In the genomic region with DNA sequence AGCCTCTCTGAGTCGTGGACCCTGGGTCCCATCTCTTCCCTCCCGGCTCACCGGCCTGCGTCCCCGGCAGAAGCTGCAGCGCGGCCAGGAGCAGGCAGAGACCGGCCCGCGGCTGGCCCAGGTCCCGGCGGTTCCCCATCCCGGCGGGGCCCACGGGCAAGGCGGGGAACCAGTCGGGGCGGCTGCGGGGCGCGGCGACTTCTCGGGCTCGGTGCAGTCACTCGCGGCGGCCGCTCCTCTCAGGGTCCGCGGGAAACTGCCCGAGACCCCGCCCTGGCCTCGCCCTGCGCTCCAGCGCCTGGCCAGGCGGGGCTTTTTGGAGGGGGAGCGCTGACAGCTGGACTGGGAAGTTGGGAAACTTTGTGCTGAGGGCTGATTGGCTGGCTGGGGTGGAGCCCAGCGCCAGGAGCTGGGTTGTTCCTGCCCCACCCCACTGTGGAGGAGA, we compare ENCODE assay signal across 10 cellular contexts. TPM values are rescaled to one million over a fixed set of nuclear protein-coding genes. Genes with fewer than 3 reads are reported as not detected.
A peak's percentile ranks its signal among the peaks of the same experiment; 100 is the strongest.
DNase-seq lines count a peak whose midpoint lies in the region; ATAC-seq, FAIRE-seq and TF ChIP-seq lines count a peak whose summit lies in the region.
"Had no signal": no experiment of that assay in that cellular context is flagged by ENCODE, and none has a peak within 500 bp of the region (broad histone marks: within the 10 kb centered on the region; RNA-seq: fewer than 3 reads in every experiment).

A gene (minus strand): TSS at position 258 of the 445 bp plus-strand sequence. CDS start 119 bp downstream, at position 139.

- no peak within 1 kb of the TSS for H3K4me3 ChIP-seq in endodermal cell (ENCODE audit: low read length)
- peak within 1 kb of the TSS; percentile 32 for H3K4me3 ChIP-seq in urinary bladder (ENCODE audit: low read depth, low read length)

- no peak for TF ChIP-seq POLR2A in GM12891 (IDR thresholded peaks at IDR 0.05; ENCODE audit: low read depth, low read length)

- no peak within 1 kb of the TSS for H3K27ac Mint-ChIP-seq in activated T-cell treated with anti-CD3 and anti-CD28 coated beads, Interleukin-2, amount 50 U/mL, for 72 hours
- H3K27ac Mint-ChIP-seq in endodermal cell (no peak within 1 kb of the TSS), mesothelial cell of epicardium (no peak within 1 kb of the TSS)
- H3K27ac Mint-ChIP-seq: activated CD8-positive, alpha-beta T cell treated with anti-CD3 and anti-CD28 coated beads for 36 hours had no signal

- no peak for FAIRE-seq in GM12891 (lab: Jason Lieb, UNC)

- H3K27ac ChIP-seq in endodermal cell (ENCODE audit: low read depth, low read length) (no peak within 1 kb of the TSS), urinary bladder (ENCODE audit: low read depth) (no peak within 1 kb of the TSS)

- H3K36me3 ChIP-seq in endodermal cell (ENCODE audit: control insufficient read depth, insufficient read depth, low read length) (no peaks in the 10 kb centered on the region), urinary bladder (ENCODE audit: insufficient read depth) (no peaks in the 10 kb centered on the region)

- no peak for ATAC-seq in activated T-cell treated with anti-CD3 and anti-CD28 coated beads, Interleukin-2, amount 50 U/mL, for 72 hours (replicated peaks in 1 of 2)
- ATAC-seq: activated CD8-positive, alpha-beta T cell treated with anti-CD3 and anti-CD28 coated beads for 36 hours had no signal

- H3K9ac ChIP-seq in endodermal cell (ENCODE audit: extremely low read depth, low read length, poor library complexity, severe bottlenecking): no peak within 1 kb of the TSS

- no peaks in the 10 kb centered on the region for H3K9me3 ChIP-seq in endodermal cell (ENCODE audit: control insufficient read depth, low read length)

- peaks cover 33% of the 10 kb centered on the region for H3K4me1 Mint-ChIP-seq in activated T-cell treated with anti-CD3 and anti-CD28 coated beads, Interleukin-2, amount 50 U/mL, for 72 hours (ENCODE audit: low read depth)
- H3K4me1 Mint-ChIP-seq in endodermal cell (peaks cover 7% of the 10 kb centered on the region), mesothelial cell of epicardium (peaks cover 19% of the 10 kb centered on the region)

- 2 to 7% methylated on average over 3 to 38 of the region's 38 CpGs for WGBS in endodermal cell (ENCODE audit: insufficient coverage in 1 of 2, insufficient read length in 1 of 2), 2 experiments
- under 1% methylated on average over 38 of the region's 38 CpGs for WGBS in urinary bladder

- TF ChIP-seq CTCF in endodermal cell (conservative IDR thresholded peaks at IDR 0.05): no peak
- TF ChIP-seq CTCF in mesothelial cell of epicardium (IDR thresholded peaks at IDR 0.05; ENCODE audit: unreplicated experiment): no peak

- no peak for DNase-seq in activated T-cell treated with anti-CD3 and anti-CD28 coated beads, Interleukin-2, amount 50 U/mL, for 72 hours
- DNase-seq in activated T-cell treated with anti-CD3 and anti-CD28 coated beads for 4 hours (no peak), endodermal cell (peak; percentile 69), mesothelial cell of epicardium (ENCODE audit: low spot score in 2 of 2, unreplicated experiment in 2 of 2) (no peak), SHP77 (lab: John Stamatoyannopoulos, UW) (no peak), GM12891 (ENCODE audit: insufficient read length, low spot score) (no peak), glomerular visceral epithelial cell (ENCODE audit: extremely low spot score) (no peak)
- DNase-seq: activated CD8-positive, alpha-beta T cell treated with anti-CD3 and anti-CD28 coated beads for 36 hours; AML-193 had no signal

- H3K36me3 Mint-ChIP-seq in activated T-cell treated with anti-CD3 and anti-CD28 coated beads, Interleukin-2, amount 50 U/mL, for 72 hours (ENCODE audit: insufficient read depth in 2 of 2): peaks cover 2 to 3% of the 10 kb centered on the region in 2 donors
- no peaks in the 10 kb centered on the region for H3K36me3 Mint-ChIP-seq in endodermal cell (ENCODE audit: low read depth)
- H3K36me3 Mint-ChIP-seq in mesothelial cell of epicardium: no peaks in the 10 kb centered on the region

- peak within 1 kb of the TSS; percentile 10 to 11 for H3K4me3 Mint-ChIP-seq in activated T-cell treated with anti-CD3 and anti-CD28 coated beads, Interleukin-2, amount 50 U/mL, for 72 hours
- H3K4me3 Mint-ChIP-seq in endodermal cell (peak within 1 kb of the TSS; percentile 33), mesothelial cell of epicardium (peak within 1 kb of the TSS; percentile 48)
- H3K4me3 Mint-ChIP-seq: activated CD8-positive, alpha-beta T cell treated with anti-CD3 and anti-CD28 coated beads for 36 hours had no signal

- H3K27me3 Mint-ChIP-seq in activated T-cell treated with anti-CD3 and anti-CD28 coated beads, Interleukin-2, amount 50 U/mL, for 72 hours (ENCODE audit: low read depth): peaks cover 64% of the 10 kb centered on the region
- H3K27me3 Mint-ChIP-seq in endodermal cell (ENCODE audit: insufficient read depth): peaks cover 63% of the 10 kb centered on the region
- H3K27me3 Mint-ChIP-seq in mesothelial cell of epicardium (ENCODE audit: low read depth): peaks cover 79% of the 10 kb centered on the region

- no peaks in the 10 kb centered on the region for H3K4me1 ChIP-seq in endodermal cell (ENCODE audit: control insufficient read depth, insufficient read depth, low read length)
- H3K4me1 ChIP-seq in urinary bladder (ENCODE audit: insufficient read depth): no peaks in the 10 kb centered on the region

- H3K9me3 Mint-ChIP-seq in activated T-cell treated with anti-CD3 and anti-CD28 coated beads, Interleukin-2, amount 50 U/mL, for 72 hours: no peaks in the 10 kb centered on the region
- no peaks in the 10 kb centered on the region for H3K9me3 Mint-ChIP-seq in endodermal cell
- H3K9me3 Mint-ChIP-seq in mesothelial cell of epicardium: no peaks in the 10 kb centered on the region
- H3K9me3 Mint-ChIP-seq: activated CD8-positive, alpha-beta T cell treated with anti-CD3 and anti-CD28 coated beads for 36 hours had no signal

- H3K27me3 ChIP-seq in endodermal cell (ENCODE audit: control insufficient read depth, insufficient read depth, low read length, poor library complexity, severe bottlenecking): peaks cover 60% of the 10 kb centered on the region

TF ChIP-seq in GM12891, 5 proteins besides CTCF, POLR2A, EP300 and RAD21:
- TF ChIP-seq TAF1 (IDR thresholded peaks at IDR 0.05; ENCODE audit: low read depth, low read length) (no peak), PAX5 (IDR thresholded peaks at IDR 0.05; ENCODE audit: insufficient read depth, low read length, severe bottlenecking) (no peak), POU2F2 (IDR thresholded peaks at IDR 0.05; ENCODE audit: low read depth, low read length) (no peak), SPI1 (IDR thresholded peaks at IDR 0.05; ENCODE audit: low read depth, low read length) (no peak), POLR2AphosphoS5 (IDR thresholded peaks at IDR 0.05; ENCODE audit: low read depth, low read length) (no peak)

RNA-seq across cellular contexts. Expression of the gene that starts here (rescaled TPM):
- total RNA-seq in activated T-cell treated with anti-CD3 and anti-CD28 coated beads, Interleukin-2, amount 50 U/mL, for 72 hours: 1 to 10 TPM; 1.1 to 5.0 TPM
- total RNA-seq in endodermal cell (under 1 TPM in 1 of 2 donors, not detected in 1; 0.04 TPM), mesothelial cell of epicardium (3.3 to 4.4 TPM (median 4.0 TPM) in 3 replicates), urinary bladder (19.6 TPM)
- 2.1 TPM for polyA plus RNA-seq in endodermal cell (2013, experiment 1 of 2)
- 2.4 TPM for polyA plus RNA-seq in endodermal cell (2013, experiment 2 of 2)
- 18.3 TPM for polyA plus RNA-seq in urinary bladder
- polyA plus RNA-seq in GM12891 (2012; ENCODE audit: low read depth, missing spikeins): 0.24 TPM
